9 cellular contexts compared by ENCODE assay signal in genomic region chr17:5881849-5882248, GRCh38.
"Had no signal": no experiment of that assay in that cellular context is flagged by ENCODE, and none has a peak within 500 bp of the region (broad histone marks: within the 10 kb centered on the region; RNA-seq: fewer than 3 reads in every experiment).

No MANE protein-coding gene starts in this region.

- H3K9me3 ChIP-seq: HAP-1 had no signal

- H3K9me3 Mint-ChIP-seq: GM23338, HFFc6 had no signal

- FAIRE-seq: H54 had no signal

- H3K36me3 ChIP-seq: HAP-1 had no signal

- ATAC-seq: GM23338, HCT116 had no signal

- H3K4me2 ChIP-seq: GM23338 had no signal

- H3K4me3 Mint-ChIP-seq: GM23338, HFFc6 had no signal

- H3K4me3 ChIP-seq: GM23248, GM23338, HAP-1 had no signal

- H3K27ac ChIP-seq: GM23248 had no signal

- H3K27ac Mint-ChIP-seq: GM23338, HFFc6 had no signal

- H3K4me1 ChIP-seq: HAP-1 had no signal

- H2AFZ ChIP-seq: GM23248 had no signal

- H3K9ac ChIP-seq: GM23248 had no signal

- DNase-seq: GM23248, GOT3, H7, HCEC 1CT, HFFc6 had no signal
